ENCODE assay signal across 23 cellular contexts in the genomic region with DNA sequence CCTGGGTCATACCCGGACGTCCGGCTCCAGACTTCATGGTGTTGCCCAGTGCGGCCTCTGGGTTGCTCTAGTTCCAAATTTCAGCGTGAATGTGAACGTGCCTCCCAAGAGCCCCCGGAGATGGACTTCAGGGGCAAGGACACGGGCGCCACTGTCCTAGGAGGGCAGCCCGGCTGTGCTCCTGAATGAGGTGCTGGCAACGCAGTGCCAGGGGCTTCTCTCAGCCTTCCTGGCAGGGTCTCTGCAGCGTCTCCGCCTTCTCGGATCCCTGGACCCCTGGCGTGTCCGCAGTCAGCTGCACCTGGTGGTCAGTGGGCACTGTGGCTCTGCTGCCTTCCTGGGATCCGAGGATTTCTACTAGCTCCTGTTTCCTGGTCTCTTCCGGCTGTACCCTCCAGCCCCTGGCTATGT.
DNase-seq lines count a peak whose midpoint lies in the region; ATAC-seq, FAIRE-seq and TF ChIP-seq lines count a peak whose summit lies in the region.
"Had no signal": no experiment of that assay in that cellular context is flagged by ENCODE, and none has a peak within 500 bp of the region (broad histone marks: within the 10 kb centered on the region; RNA-seq: fewer than 3 reads in every experiment).

No MANE protein-coding gene starts in this region.

- no peaks in the 10 kb centered on the region for H3K9me3 Mint-ChIP-seq in H9

- H3K4ac ChIP-seq in H9 (ENCODE audit: low read depth, low read length): no peak overlapping the region

- H3K27me3 Mint-ChIP-seq in H9 (ENCODE audit: low read depth): no peaks in the 10 kb centered on the region
- H3K27me3 Mint-ChIP-seq: CD4-positive, alpha-beta memory T cell had no signal

- H2BK20ac ChIP-seq in H9 (ENCODE audit: low read depth, low read length, poor library complexity, severe bottlenecking): no peak overlapping the region

- DNase-seq in activated effector memory CD4-positive, alpha-beta T cell treated with anti-CD3 and anti-CD28 coated beads, Interleukin-2, amount 50 U/mL, for 16 hours: peak; percentile 50
- no peak for DNase-seq in activated effector memory CD4-positive, alpha-beta T cell treated with Interleukin-2 at 50 U/mL for 16 hours
- DNase-seq in H9: no peak
- peak; percentile 62 for DNase-seq in kidney
- DNase-seq in posterior vena cava (ENCODE audit: low spot score): peak; percentile 57
- DNase-seq in right lobe of liver: no peak
- no peak for DNase-seq in GM19239 (ENCODE audit: insufficient read length, low spot score)
- DNase-seq: 8988T; CD4-positive, alpha-beta memory T cell; MG63; NCI-H1048; NCI-H1417 treated with DMSO at 0.1 percent for 48 hours; NCI-H187; NCI-H446; NCI-H526 had no signal

- no peak overlapping the region for H3K27ac ChIP-seq in H9 (ENCODE audit: insufficient read length, low read depth, low read length)
- H3K27ac ChIP-seq in kidney (ENCODE audit: low read depth in 2 of 2, low read length in 2 of 2): no peak overlapping the region
- no peak overlapping the region for H3K27ac ChIP-seq in right lobe of liver
- H3K27ac ChIP-seq: BLaER1 treated with 17β-estradiol and CSF1 and Interleukin-3, amounts not matched to agents 10 nM and 100 nM; HL-60; Peyer's patch had no signal

- H3K4me1 Mint-ChIP-seq in H9: peaks cover 0 to 5% of the 10 kb centered on the region in 2 experiments; a peak in 2 of 4 replicates

- no CpG with 5 or more reads among the region's 18 CpGs for WGBS in H9 (ENCODE audit: extremely low coverage, insufficient read length, low lambda C conversion rate)
- 100% methylated on average over 3 of the region's 18 CpGs for WGBS in right lobe of liver (ENCODE audit: insufficient coverage, low coverage, low lambda C conversion rate, missing lambda C conversion rate)

- H3K9me3 ChIP-seq in H9 (ENCODE audit: control insufficient read depth, low read depth, low read length) (no peaks in the 10 kb centered on the region), kidney (ENCODE audit: control insufficient read depth in 1 of 2, low read length in 2 of 2) (no peaks in the 10 kb centered on the region), right lobe of liver (no peaks in the 10 kb centered on the region)
- H3K9me3 ChIP-seq: BLaER1 treated with 17β-estradiol and CSF1 and Interleukin-3, amounts not matched to agents 10 nM and 100 nM; MG63; Peyer's patch had no signal

- TF ChIP-seq CTCF in H9 (conservative IDR thresholded peaks at IDR 0.05): no peak
- no peak for TF ChIP-seq CTCF in kidney (IDR thresholded peaks at IDR 0.05; ENCODE audit: borderline replicate concordance, extremely low read depth, insufficient read depth)
- no peak for TF ChIP-seq CTCF in right lobe of liver (IDR thresholded peaks at IDR 0.05)

- no peaks in the 10 kb centered on the region for H3K79me2 ChIP-seq in H9 (ENCODE audit: insufficient read depth, low read length)

- H3K23me2 ChIP-seq in H9 (ENCODE audit: insufficient read length, low read depth, low read length, poor library complexity, severe bottlenecking): no peaks in the 10 kb centered on the region

- H2BK120ac ChIP-seq in H9 (ENCODE audit: low read depth, low read length, poor library complexity, severe bottlenecking): no peak overlapping the region

- H3K27me3 ChIP-seq in H9 (ENCODE audit: insufficient read depth, low read length) (no peaks in the 10 kb centered on the region), right lobe of liver (no peaks in the 10 kb centered on the region)
- H3K27me3 ChIP-seq: MG63, Peyer's patch had no signal

- H4K91ac ChIP-seq in H9 (ENCODE audit: insufficient read length, low read depth, low read length): no peak overlapping the region

- ATAC-seq in right lobe of liver (no peak), HG02610 (IDR thresholded peaks at IDR 0.05; ENCODE audit: unreplicated experiment) (no peak)
- ATAC-seq: HepG2, K562 had no signal

- no peak for FAIRE-seq in kidney (lab: Jason Lieb, UNC)
- no peak for FAIRE-seq in GM19239 (lab: Jason Lieb, UNC)
- FAIRE-seq: G401.6, GM18507, HepG2, K562 had no signal

- H3K4me1 ChIP-seq in H9 (ENCODE audit: insufficient read depth, low read length) (no peaks in the 10 kb centered on the region), kidney (ENCODE audit: control insufficient read depth in 1 of 2, insufficient read depth in 1 of 2, low read depth in 1 of 2, low read length in 2 of 2) (no peaks in the 10 kb centered on the region), right lobe of liver (no peaks in the 10 kb centered on the region)
- H3K4me1 ChIP-seq: Peyer's patch had no signal

- no peak overlapping the region for H2AFZ ChIP-seq in H9 (ENCODE audit: low read length)

- no peak overlapping the region for H3K18ac ChIP-seq in H9 (ENCODE audit: insufficient read length, low read depth, low read length)

- H3K79me1 ChIP-seq in H9 (ENCODE audit: insufficient read depth, low read depth, low read length, poor library complexity, severe bottlenecking): no peaks in the 10 kb centered on the region

- H3K9ac ChIP-seq in H9 (ENCODE audit: extremely low read depth, insufficient read length, low read length) (no peak overlapping the region), kidney (ENCODE audit: low read length in 2 of 2) (no peak overlapping the region)
- H3K9ac ChIP-seq: BLaER1 treated with 17β-estradiol and CSF1 and Interleukin-3, amounts not matched to agents 10 nM and 100 nM had no signal

- no peak overlapping the region for H2AK5ac ChIP-seq in H9 (ENCODE audit: insufficient read length, low read length)

- H4K5ac ChIP-seq in H9 (ENCODE audit: insufficient read length, low read depth, low read length): no peak overlapping the region

- H3K27ac Mint-ChIP-seq in H9: peak overlapping the region in 2 of 3 experiments; percentile 53 to 86; a peak in 1 of 7 replicates

- H4K8ac ChIP-seq in H9 (replicated peaks; ENCODE audit: insufficient read length, low read depth, low read length): no peak overlapping the region

- H3K36me3 ChIP-seq in kidney (ENCODE audit: control insufficient read depth in 1 of 2, insufficient read depth in 2 of 2, low read length in 2 of 2): peaks cover 5 to 16% of the 10 kb centered on the region in 2 donors
- peaks cover 0 to 6% (median under 1%) of the 10 kb centered on the region in 4 donors for H3K36me3 ChIP-seq in right lobe of liver
- H3K36me3 ChIP-seq: MG63 had no signal

- H3K4me3 ChIP-seq in kidney (ENCODE audit: low read length in 2 of 2): no peak overlapping the region
- no peak overlapping the region for H3K4me3 ChIP-seq in right lobe of liver
- H3K4me3 ChIP-seq: BLaER1 treated with 17β-estradiol and CSF1 and Interleukin-3, amounts not matched to agents 10 nM and 100 nM; K562; MG63; Peyer's patch had no signal

- H2BK5ac ChIP-seq in H9 (ENCODE audit: insufficient read length, low read length): no peak overlapping the region

- no peak for TF ChIP-seq POLR2A in right lobe of liver (IDR thresholded peaks at IDR 0.05)

- H3K36me3 Mint-ChIP-seq in H9 (ENCODE audit: insufficient read depth in 1 of 3, low read depth in 3 of 3): peaks cover 36 to 61% (median 57%) of the 10 kb centered on the region in 3 experiments

- intact Hi-C loops in kidney (cut with DNase I): no loop called here
- intact Hi-C loops in posterior vena cava (cut with DNase I): no loop called here
- intact Hi-C loops in right lobe of liver (cut with DNase I): no loop called here

- H3K4me2 ChIP-seq in H9 (ENCODE audit: insufficient read depth, insufficient read length, low read length): no peak overlapping the region
- H3K4me2 ChIP-seq: BLaER1 treated with 17β-estradiol and CSF1 and Interleukin-3, amounts not matched to agents 10 nM and 100 nM had no signal

- no peak overlapping the region for H3K4me3 Mint-ChIP-seq in H9
- H3K4me3 Mint-ChIP-seq: CD4-positive, alpha-beta memory T cell had no signal

- no peak overlapping the region for H3K23ac ChIP-seq in H9 (ENCODE audit: insufficient read length, low read depth, low read length)

- no peak overlapping the region for H3K56ac ChIP-seq in H9 (ENCODE audit: insufficient read length, low read depth, low read length)

- H4K20me1 ChIP-seq in H9 (ENCODE audit: control insufficient read depth, insufficient read depth, insufficient read length): no peaks in the 10 kb centered on the region

- no peak overlapping the region for H2BK15ac ChIP-seq in H9 (ENCODE audit: low read depth, low read length)

- H3T11ph ChIP-seq in H9 (ENCODE audit: low read length): no peak overlapping the region

- H2BK12ac ChIP-seq in H9 (ENCODE audit: insufficient read length, low read depth, low read length): no peak overlapping the region

- no peak overlapping the region for H3K14ac ChIP-seq in H9 (ENCODE audit: insufficient read depth, low read length)

Comparison
In these comparisons a context has a peak if more than half of its experiments do, and no peak if none do; other contexts are left out.
1. DNase-seq: peak in activated effector memory CD4-positive, alpha-beta T cell treated with anti-CD3 and anti-CD28 coated beads, Interleukin-2, amount 50 U/mL, for 16 hours (single experiment), kidney (single experiment) and posterior vena cava (single experiment); none in activated effector memory CD4-positive, alpha-beta T cell treated with Interleukin-2 at 50 U/mL for 16 hours (single experiment), H9 (single experiment), right lobe of liver (0 of 3) and GM19239 (single experiment).